ENCODE assay signal across 1 cellular context in the genomic region with DNA sequence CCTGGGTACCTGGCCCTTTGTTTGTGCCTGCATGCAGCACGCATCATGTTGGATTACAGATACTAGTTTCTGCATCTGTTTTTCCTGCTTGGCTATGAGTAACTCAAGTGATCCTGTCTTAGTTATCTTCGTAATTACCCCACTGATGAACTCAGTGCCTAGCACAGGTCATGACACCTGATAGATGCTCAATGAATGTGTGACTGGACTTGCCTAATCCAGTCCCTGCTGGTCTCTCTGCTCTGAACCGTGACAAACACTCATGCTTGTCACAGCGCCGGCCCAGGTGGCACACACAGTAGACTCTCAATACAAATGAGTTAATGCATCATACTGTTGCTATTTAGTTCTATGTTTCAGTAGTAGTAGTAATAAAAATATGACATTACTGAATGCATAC.
TF ChIP-seq lines count a peak whose summit lies in the region.

No MANE protein-coding gene starts in this region.

TF ChIP-seq in GM12878, 131 proteins besides CTCF, POLR2A, EP300 and RAD21:
- TF ChIP-seq, protein P1, sequence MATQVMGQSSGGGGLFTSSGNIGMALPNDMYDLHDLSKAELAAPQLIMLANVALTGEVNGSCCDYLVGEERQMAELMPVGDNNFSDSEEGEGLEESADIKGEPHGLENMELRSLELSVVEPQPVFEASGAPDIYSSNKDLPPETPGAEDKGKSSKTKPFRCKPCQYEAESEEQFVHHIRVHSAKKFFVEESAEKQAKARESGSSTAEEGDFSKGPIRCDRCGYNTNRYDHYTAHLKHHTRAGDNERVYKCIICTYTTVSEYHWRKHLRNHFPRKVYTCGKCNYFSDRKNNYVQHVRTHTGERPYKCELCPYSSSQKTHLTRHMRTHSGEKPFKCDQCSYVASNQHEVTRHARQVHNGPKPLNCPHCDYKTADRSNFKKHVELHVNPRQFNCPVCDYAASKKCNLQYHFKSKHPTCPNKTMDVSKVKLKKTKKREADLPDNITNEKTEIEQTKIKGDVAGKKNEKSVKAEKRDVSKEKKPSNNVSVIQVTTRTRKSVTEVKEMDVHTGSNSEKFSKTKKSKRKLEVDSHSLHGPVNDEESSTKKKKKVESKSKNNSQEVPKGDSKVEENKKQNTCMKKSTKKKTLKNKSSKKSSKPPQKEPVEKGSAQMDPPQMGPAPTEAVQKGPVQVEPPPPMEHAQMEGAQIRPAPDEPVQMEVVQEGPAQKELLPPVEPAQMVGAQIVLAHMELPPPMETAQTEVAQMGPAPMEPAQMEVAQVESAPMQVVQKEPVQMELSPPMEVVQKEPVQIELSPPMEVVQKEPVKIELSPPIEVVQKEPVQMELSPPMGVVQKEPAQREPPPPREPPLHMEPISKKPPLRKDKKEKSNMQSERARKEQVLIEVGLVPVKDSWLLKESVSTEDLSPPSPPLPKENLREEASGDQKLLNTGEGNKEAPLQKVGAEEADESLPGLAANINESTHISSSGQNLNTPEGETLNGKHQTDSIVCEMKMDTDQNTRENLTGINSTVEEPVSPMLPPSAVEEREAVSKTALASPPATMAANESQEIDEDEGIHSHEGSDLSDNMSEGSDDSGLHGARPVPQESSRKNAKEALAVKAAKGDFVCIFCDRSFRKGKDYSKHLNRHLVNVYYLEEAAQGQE (IDR thresholded peaks at IDR 0.05; ENCODE audit: low read depth, low read length): no peak
- TF ChIP-seq KAT2A (conservative IDR thresholded peaks at IDR 0.05; ENCODE audit: control insufficient read depth, low read depth, low read length) (no peak), ZNF207 (IDR thresholded peaks at IDR 0.05; ENCODE audit: borderline replicate concordance) (no peak)
- TF ChIP-seq, protein P2, sequence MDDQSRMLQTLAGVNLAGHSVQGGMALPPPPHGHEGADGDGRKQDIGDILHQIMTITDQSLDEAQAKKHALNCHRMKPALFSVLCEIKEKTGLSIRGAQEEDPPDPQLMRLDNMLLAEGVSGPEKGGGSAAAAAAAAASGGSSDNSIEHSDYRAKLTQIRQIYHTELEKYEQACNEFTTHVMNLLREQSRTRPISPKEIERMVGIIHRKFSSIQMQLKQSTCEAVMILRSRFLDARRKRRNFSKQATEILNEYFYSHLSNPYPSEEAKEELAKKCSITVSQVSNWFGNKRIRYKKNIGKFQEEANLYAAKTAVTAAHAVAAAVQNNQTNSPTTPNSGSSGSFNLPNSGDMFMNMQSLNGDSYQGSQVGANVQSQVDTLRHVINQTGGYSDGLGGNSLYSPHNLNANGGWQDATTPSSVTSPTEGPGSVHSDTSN (IDR thresholded peaks at IDR 0.05; ENCODE audit: insufficient replicate concordance, low read depth, low read length): no peak
TF ChIP-seq in GM12878: peak in this region for 0.
